In the genomic region with DNA sequence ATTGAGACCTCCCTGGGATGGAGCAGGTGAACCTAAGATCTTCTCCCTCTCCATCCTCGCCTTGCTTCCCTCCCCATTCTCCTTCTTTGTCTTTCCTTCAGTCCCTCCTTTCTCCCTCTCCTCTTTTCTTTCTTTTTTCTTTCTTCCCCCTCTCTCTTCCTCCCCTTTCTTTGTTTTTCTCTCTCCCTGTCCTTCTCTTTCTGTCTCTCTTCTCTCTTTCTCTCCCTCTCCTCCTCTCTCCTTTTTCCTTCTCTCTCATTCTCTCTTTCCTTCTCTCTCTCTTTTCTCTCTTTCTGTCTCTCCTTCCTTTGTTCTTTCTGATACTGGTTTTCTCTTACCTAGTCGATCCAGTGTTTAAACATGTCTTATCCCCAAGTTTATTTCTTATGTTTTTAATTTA, we compare ENCODE assay signal across 15 cellular contexts. TPM values are rescaled to one million over a fixed set of nuclear protein-coding genes. Genes with fewer than 3 reads are reported as not detected.
A peak's percentile ranks its signal among the peaks of the same experiment; 100 is the strongest.
DNase-seq lines count a peak whose midpoint lies in the region; ATAC-seq and TF ChIP-seq lines count a peak whose summit lies in the region.
"Had no signal": no experiment of that assay in that cellular context is flagged by ENCODE, and none has a peak within 500 bp of the region (broad histone marks: within the 10 kb centered on the region; RNA-seq: fewer than 3 reads in every experiment).

No MANE protein-coding gene starts in this region.

- TF ChIP-seq CTCF in KMS-11 (conservative IDR thresholded peaks at IDR 0.05; ENCODE audit: low read depth, low read length) (no peak), progenitor cell of endocrine pancreas (IDR thresholded peaks at IDR 0.05; ENCODE audit: unreplicated experiment) (no peak)

- H3K4me1 ChIP-seq in KMS-11 (ENCODE audit: low read depth, poor library complexity, severe bottlenecking) (peaks cover 57% of the 10 kb centered on the region), ectodermal cell (ENCODE audit: control insufficient read depth, insufficient read depth, low read length) (peaks cover 27% of the 10 kb centered on the region)

- H3K27me3 Mint-ChIP-seq in activated T-cell treated with anti-CD3 and anti-CD28 coated beads, Interleukin-2, amount 50 U/mL, for 72 hours (ENCODE audit: low read depth), result no peaks in the 10 kb centered on the region
- H3K27me3 Mint-ChIP-seq in activated T-cell treated with anti-CD3 and anti-CD28 coated beads, Interleukin-2, amount 50 U/mL, for 4 hours (ENCODE audit: low read depth), result no peaks in the 10 kb centered on the region
- H3K27me3 Mint-ChIP-seq in progenitor cell of endocrine pancreas, result no peaks in the 10 kb centered on the region

- no peaks in the 10 kb centered on the region for H4K20me1 ChIP-seq in KMS-11 (ENCODE audit: insufficient read depth)

- peak overlapping the region; percentile 44; the same call in 1 of the 2 replicates for H3K4me2 ChIP-seq in KMS-11

- peak overlapping the region; percentile 31; the same call in 1 of the 2 replicates for H3K27ac ChIP-seq in KMS-11
- H3K27ac ChIP-seq in ectodermal cell (ENCODE audit: insufficient read depth, low read depth, low read length, poor library complexity, severe bottlenecking), result peak overlapping the region; percentile 20

- no peaks in the 10 kb centered on the region for H3K36me3 Mint-ChIP-seq in activated T-cell treated with anti-CD3 and anti-CD28 coated beads, Interleukin-2, amount 50 U/mL, for 72 hours (ENCODE audit: insufficient read depth in 2 of 2)
- peaks cover 3% of the 10 kb centered on the region for H3K36me3 Mint-ChIP-seq in activated T-cell treated with anti-CD3 and anti-CD28 coated beads, Interleukin-2, amount 50 U/mL, for 4 hours (ENCODE audit: insufficient read depth)
- H3K36me3 Mint-ChIP-seq in progenitor cell of endocrine pancreas (ENCODE audit: insufficient read depth), result no peaks in the 10 kb centered on the region

- H3K79me2 ChIP-seq in KMS-11 (ENCODE audit: insufficient read depth, low read depth), result peaks cover 54% of the 10 kb centered on the region; the same call in 1 of the 2 replicates

- H3K4me3 ChIP-seq in KMS-11 (IDR thresholded peaks at IDR 0.05; ENCODE audit: insufficient read depth, low read depth, low read length) (no peak overlapping the region), ectodermal cell (ENCODE audit: insufficient read depth, low read depth, low read length) (no peak overlapping the region)

- H3K9me3 ChIP-seq in ectodermal cell (ENCODE audit: control insufficient read depth, low read length), result no peaks in the 10 kb centered on the region

- H3K27me3 ChIP-seq in KMS-11 (ENCODE audit: insufficient read depth, low read depth) (no peaks in the 10 kb centered on the region), ectodermal cell (ENCODE audit: control insufficient read depth, insufficient read depth, low read length, poor library complexity, severe bottlenecking) (no peaks in the 10 kb centered on the region)

- peak overlapping the region; percentile 0 to 17 for H3K4me3 Mint-ChIP-seq in activated T-cell treated with anti-CD3 and anti-CD28 coated beads, Interleukin-2, amount 50 U/mL, for 72 hours
- H3K4me3 Mint-ChIP-seq in activated T-cell treated with anti-CD3 and anti-CD28 coated beads, Interleukin-2, amount 50 U/mL, for 4 hours, result no peak overlapping the region
- no peak overlapping the region for H3K4me3 Mint-ChIP-seq in progenitor cell of endocrine pancreas (ENCODE audit: low read depth)
- H3K4me3 Mint-ChIP-seq: HFFc6 had no signal

- WGBS in ectodermal cell, 2 experiments, result 85% methylated on average over 2 of the region's 2 CpGs

- H3K9ac ChIP-seq in KMS-11, result no peak overlapping the region

- H3K9me3 Mint-ChIP-seq in activated T-cell treated with anti-CD3 and anti-CD28 coated beads, Interleukin-2, amount 50 U/mL, for 72 hours, result no peaks in the 10 kb centered on the region
- H3K9me3 Mint-ChIP-seq in activated T-cell treated with anti-CD3 and anti-CD28 coated beads, Interleukin-2, amount 50 U/mL, for 4 hours, result no peaks in the 10 kb centered on the region
- no peaks in the 10 kb centered on the region for H3K9me3 Mint-ChIP-seq in progenitor cell of endocrine pancreas (ENCODE audit: low read depth)
- H3K9me3 Mint-ChIP-seq: HFFc6 had no signal

- H2AFZ ChIP-seq in KMS-11 (ENCODE audit: low read depth), result no peak overlapping the region

- no peak for DNase-seq in activated T-cell treated with anti-CD3 and anti-CD28 coated beads, Interleukin-2, amount 50 U/mL, for 72 hours
- DNase-seq in activated T-cell treated with anti-CD3 and anti-CD28 coated beads, Interleukin-2, amount 50 U/mL, for 4 hours, result no peak
- DNase-seq in progenitor cell of endocrine pancreas (ENCODE audit: low spot score, unreplicated experiment) (no peak), putamen (ENCODE audit: low spot score) (no peak)
- DNase-seq in stimulated activated CD4-positive, alpha-beta T cell treated with anti-CD3 and anti-CD28 coated beads, Interleukin-2, amount 100 ng/mL, for 48 hours, result no peak
- DNase-seq: DND-41, HFFc6, hippocampal formation, kidney, NCI-H345, Right ventricle myocardium superior had no signal

- H3K36me3 ChIP-seq in KMS-11 (ENCODE audit: insufficient read depth), result no peaks in the 10 kb centered on the region
- H3K36me3 ChIP-seq in ectodermal cell (ENCODE audit: control insufficient read depth, insufficient read depth, low read length), result no peaks in the 10 kb centered on the region

- H3K4me1 Mint-ChIP-seq in activated T-cell treated with anti-CD3 and anti-CD28 coated beads, Interleukin-2, amount 50 U/mL, for 72 hours (ENCODE audit: low read depth), result peaks cover 48% of the 10 kb centered on the region
- peaks cover 49% of the 10 kb centered on the region for H3K4me1 Mint-ChIP-seq in activated T-cell treated with anti-CD3 and anti-CD28 coated beads, Interleukin-2, amount 50 U/mL, for 4 hours (ENCODE audit: low read depth)
- peaks cover 11% of the 10 kb centered on the region for H3K4me1 Mint-ChIP-seq in progenitor cell of endocrine pancreas (ENCODE audit: low read depth)

- no peak for ATAC-seq in activated T-cell treated with anti-CD3 and anti-CD28 coated beads, Interleukin-2, amount 50 U/mL, for 72 hours (replicated peaks in 1 of 2)
- ATAC-seq in activated T-cell treated with anti-CD3 and anti-CD28 coated beads, Interleukin-2, amount 50 U/mL, for 4 hours, result no peak
- ATAC-seq in HG02759 (IDR thresholded peaks at IDR 0.05; ENCODE audit: unreplicated experiment), result no peak
- ATAC-seq: activated CD4-positive, CD25-positive, alpha-beta regulatory T cell treated with anti-CD3 and anti-CD28 coated beads, Interleukin-2, amount 50 U/mL, for 24 hours had no signal

- H3K27ac Mint-ChIP-seq in activated T-cell treated with anti-CD3 and anti-CD28 coated beads, Interleukin-2, amount 50 U/mL, for 72 hours, result peak overlapping the region; percentile 32
- peak overlapping the region; percentile 85 for H3K27ac Mint-ChIP-seq in progenitor cell of endocrine pancreas
- H3K27ac Mint-ChIP-seq: HFFc6 had no signal

RNA-seq across cellular contexts. Expression of gene MREG, which starts 10.7 kb away (rescaled TPM):
- total RNA-seq in activated T-cell treated with anti-CD3 and anti-CD28 coated beads, Interleukin-2, amount 50 U/mL, for 72 hours, result 10 to 100 TPM in 1 of 2 donors, 1 to 10 TPM in 1; 9.0 to 10.8 TPM
- total RNA-seq in activated T-cell treated with anti-CD3 and anti-CD28 coated beads, Interleukin-2, amount 50 U/mL, for 4 hours, result 10 to 100 TPM; 14.9 to 23.2 (median 15.0) TPM
- 14.0 TPM for polyA plus RNA-seq in ectodermal cell (2013, experiment 1 of 4)
- polyA plus RNA-seq in ectodermal cell (2013, experiment 2 of 4), result 15.5 TPM
- 7.6 TPM for polyA plus RNA-seq in ectodermal cell (2013, experiment 3 of 4)
- polyA plus RNA-seq in ectodermal cell (2013, experiment 4 of 4), result 10.3 TPM
- 22.8 and 26.8 TPM in 2 replicates for total RNA-seq in progenitor cell of endocrine pancreas

Comparison
In these comparisons a context has a peak if more than half of its experiments do, and no peak if none do; other contexts are left out.
1. H3K4me3 Mint-ChIP-seq: peak in activated T-cell treated with anti-CD3 and anti-CD28 coated beads, Interleukin-2, amount 50 U/mL, for 72 hours (2 of 2); none in activated T-cell treated with anti-CD3 and anti-CD28 coated beads, Interleukin-2, amount 50 U/mL, for 4 hours (single experiment) and progenitor cell of endocrine pancreas (single experiment).